ENCODE assay signal across 24 cellular contexts in the genomic region with DNA sequence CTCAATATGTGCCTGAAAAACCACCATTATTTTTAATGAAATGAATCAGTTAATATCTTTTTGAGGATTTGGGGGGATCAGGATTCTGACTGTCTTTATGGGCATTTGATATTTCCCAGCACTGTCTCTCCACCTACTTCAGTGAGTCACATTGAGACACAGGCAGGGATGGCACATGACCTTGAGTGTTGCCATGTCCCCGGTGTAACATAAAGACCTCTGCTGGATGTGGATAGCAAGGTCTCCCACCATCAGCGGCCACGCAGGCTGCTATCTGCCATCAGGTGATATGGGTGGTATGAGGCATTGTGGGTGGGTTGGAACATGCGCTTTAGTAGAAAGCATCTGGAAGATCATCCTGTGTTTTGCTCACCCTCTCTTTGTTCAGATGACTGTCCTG.
DNase-seq lines count a peak whose midpoint lies in the region; ATAC-seq, FAIRE-seq and TF ChIP-seq lines count a peak whose summit lies in the region.
"Had no signal": no experiment of that assay in that cellular context is flagged by ENCODE, and none has a peak within 500 bp of the region (broad histone marks: within the 10 kb centered on the region; RNA-seq: fewer than 3 reads in every experiment).

No MANE protein-coding gene starts in this region.

- DNase-seq in heart left ventricle (no peak), Right ventricle myocardium inferior (ENCODE audit: missing footprints) (no peak), RKO (ENCODE audit: low spot score) (peak; percentile 30), testis (peak; percentile 73), RCC 7860 (ENCODE audit: low spot score) (no peak)
- DNase-seq in stimulated activated naive CD4-positive, alpha-beta T cell (lab: John Stamatoyannopoulos, UW), result no peak
- DNase-seq: 8988T, ACHN, BE2C, Calu3, H7, IMR-90, NCI-H1048, NCI-H1417, NCI-H1694 treated with DMSO at 0.1 percent for 48 hours, NCI-H2081, NCI-H2227 treated with DMSO at 0.1 percent for 48 hours, NCI-H526 treated with DMSO at 0.1 percent for 48 hours, PC-9, SIG-M5 had no signal

- H3K4me3 Mint-ChIP-seq in dendritic cell treated with granulocyte-macrophage colony-stimulating factor and Interleukin-4, amounts not matched to agents 40 ng/mL and 50 ng/mL, for 4 days, result no peak overlapping the region

- no peaks in the 10 kb centered on the region for H3K9me3 Mint-ChIP-seq in dendritic cell treated with granulocyte-macrophage colony-stimulating factor and Interleukin-4, amounts not matched to agents 40 ng/mL and 50 ng/mL, for 4 days

- H3K9me3 ChIP-seq in heart left ventricle (no peaks in the 10 kb centered on the region), testis (no peaks in the 10 kb centered on the region)
- H3K9me3 ChIP-seq: BE2C had no signal

- no peaks in the 10 kb centered on the region for H3K27me3 ChIP-seq in heart left ventricle
- no peaks in the 10 kb centered on the region for H3K27me3 ChIP-seq in testis
- H3K27me3 ChIP-seq: BE2C had no signal

- no peak for FAIRE-seq in RCC 7860 (lab: Jason Lieb, UNC)

- H3K36me3 Mint-ChIP-seq in dendritic cell treated with granulocyte-macrophage colony-stimulating factor and Interleukin-4, amounts not matched to agents 40 ng/mL and 50 ng/mL, for 4 days (ENCODE audit: low read depth), result peaks cover 100% of the 10 kb centered on the region

- peak overlapping the region in 1 of 12 donors; percentile 30 for H3K27ac ChIP-seq in heart left ventricle
- peak overlapping the region in 1 of 2 donors; percentile 29 for H3K27ac ChIP-seq in testis
- H3K27ac ChIP-seq: PC-9, RWPE1, SK-N-MC had no signal

- TF ChIP-seq CTCF in heart left ventricle (IDR thresholded peaks at IDR 0.05), result no peak
- TF ChIP-seq CTCF in testis (IDR thresholded peaks at IDR 0.05), result no peak

- ATAC-seq in heart left ventricle, result peak in 3 of 4 donors; percentile 41 to 60 (median 48)
- no peak for ATAC-seq in Right ventricle myocardium inferior
- ATAC-seq in GM19328 (IDR thresholded peaks at IDR 0.05; ENCODE audit: unreplicated experiment), result no peak

- no peaks in the 10 kb centered on the region for H3K27me3 Mint-ChIP-seq in dendritic cell treated with granulocyte-macrophage colony-stimulating factor and Interleukin-4, amounts not matched to agents 40 ng/mL and 50 ng/mL, for 4 days

- peaks cover 86% of the 10 kb centered on the region for H3K4me1 Mint-ChIP-seq in dendritic cell treated with granulocyte-macrophage colony-stimulating factor and Interleukin-4, amounts not matched to agents 40 ng/mL and 50 ng/mL, for 4 days (ENCODE audit: low read depth)

- WGBS in heart left ventricle, 4 donors, result 70 to 84% (median 78%) methylated on average over 4 of the region's 4 CpGs
- 73 to 74% methylated on average over 4 of the region's 4 CpGs for WGBS in testis, 2 donors

- peaks cover 0 to 35% (median 0%) of the 10 kb centered on the region in 12 donors for H3K4me1 ChIP-seq in heart left ventricle
- H3K4me1 ChIP-seq in testis, result peaks cover 3% of the 10 kb centered on the region
- H3K4me1 ChIP-seq: BE2C had no signal

- intact Hi-C loops in heart left ventricle (cut with DNase I), result no loop called here
- intact Hi-C loops in Right ventricle myocardium inferior (cut with DNase I), result loop anchor here (10.0 kb wide), 1 partner anchor 433 kb away; a partner anchor contains a TSS
- intact Hi-C loops in dendritic cell treated with granulocyte-macrophage colony-stimulating factor and Interleukin-4, amounts not matched to agents 40 ng/mL and 50 ng/mL, for 4 days (cut with micrococcal nuclease), result no loop called here
- intact Hi-C loops in testis (cut with DNase I; ENCODE audit: low total_unique reads), result no loop called here

- peak overlapping the region; percentile 94 for H3K27ac Mint-ChIP-seq in dendritic cell treated with granulocyte-macrophage colony-stimulating factor and Interleukin-4, amounts not matched to agents 40 ng/mL and 50 ng/mL, for 4 days

- H3K36me3 ChIP-seq in heart left ventricle, result peaks cover 0 to 100% (median 87%) of the 10 kb centered on the region in 9 donors
- peaks cover 6% of the 10 kb centered on the region for H3K36me3 ChIP-seq in testis (ENCODE audit: low read depth, missing control alignments)

- TF ChIP-seq POLR2A in heart left ventricle (IDR thresholded peaks at IDR 0.05), result no peak
- TF ChIP-seq POLR2A in testis (IDR thresholded peaks at IDR 0.05), result no peak

- no peak overlapping the region for H3K4me3 ChIP-seq in heart left ventricle
- H3K4me3 ChIP-seq in testis, result no peak overlapping the region
- H3K4me3 ChIP-seq: PC-9, SK-N-MC had no signal

Comparison
In these comparisons a context has a peak if more than half of its experiments do, and no peak if none do; other contexts are left out.
1. ATAC-seq: peak in heart left ventricle (3 of 4); none in Right ventricle myocardium inferior (single experiment) and GM19328 (single experiment).
2. DNase-seq: peak in RKO (single experiment) and testis (single experiment); none in heart left ventricle (0 of 5), Right ventricle myocardium inferior (single experiment), stimulated activated naive CD4-positive, alpha-beta T cell (0 of 6) and RCC 7860 (single experiment).